ENCODE assay signal across 1 cellular context in the genomic region with DNA sequence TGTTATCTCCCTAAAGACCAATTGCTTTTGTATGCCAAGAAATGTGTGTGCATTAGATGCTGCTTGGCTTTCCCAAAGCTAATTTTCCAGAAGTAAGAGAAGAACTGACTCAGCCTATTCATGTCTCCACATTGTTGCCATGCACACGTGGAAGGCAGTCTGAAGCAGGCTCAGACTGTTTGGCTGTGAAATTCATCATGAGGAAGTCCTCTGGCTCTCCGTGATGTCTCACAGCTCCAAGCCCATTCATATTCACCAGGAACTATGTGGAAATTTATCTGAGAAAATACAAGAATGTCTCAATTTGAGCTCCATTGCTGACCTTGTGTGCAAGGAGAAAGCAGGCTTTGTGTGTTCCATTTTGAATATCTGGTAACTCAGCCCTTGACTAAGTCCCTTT.
TF ChIP-seq lines count a peak whose summit lies in the region.

No MANE protein-coding gene starts in this region.

TF ChIP-seq in GM23338, 12 proteins besides CTCF, POLR2A, EP300 and RAD21 (continued from another document):
- TF ChIP-seq, protein P1, sequence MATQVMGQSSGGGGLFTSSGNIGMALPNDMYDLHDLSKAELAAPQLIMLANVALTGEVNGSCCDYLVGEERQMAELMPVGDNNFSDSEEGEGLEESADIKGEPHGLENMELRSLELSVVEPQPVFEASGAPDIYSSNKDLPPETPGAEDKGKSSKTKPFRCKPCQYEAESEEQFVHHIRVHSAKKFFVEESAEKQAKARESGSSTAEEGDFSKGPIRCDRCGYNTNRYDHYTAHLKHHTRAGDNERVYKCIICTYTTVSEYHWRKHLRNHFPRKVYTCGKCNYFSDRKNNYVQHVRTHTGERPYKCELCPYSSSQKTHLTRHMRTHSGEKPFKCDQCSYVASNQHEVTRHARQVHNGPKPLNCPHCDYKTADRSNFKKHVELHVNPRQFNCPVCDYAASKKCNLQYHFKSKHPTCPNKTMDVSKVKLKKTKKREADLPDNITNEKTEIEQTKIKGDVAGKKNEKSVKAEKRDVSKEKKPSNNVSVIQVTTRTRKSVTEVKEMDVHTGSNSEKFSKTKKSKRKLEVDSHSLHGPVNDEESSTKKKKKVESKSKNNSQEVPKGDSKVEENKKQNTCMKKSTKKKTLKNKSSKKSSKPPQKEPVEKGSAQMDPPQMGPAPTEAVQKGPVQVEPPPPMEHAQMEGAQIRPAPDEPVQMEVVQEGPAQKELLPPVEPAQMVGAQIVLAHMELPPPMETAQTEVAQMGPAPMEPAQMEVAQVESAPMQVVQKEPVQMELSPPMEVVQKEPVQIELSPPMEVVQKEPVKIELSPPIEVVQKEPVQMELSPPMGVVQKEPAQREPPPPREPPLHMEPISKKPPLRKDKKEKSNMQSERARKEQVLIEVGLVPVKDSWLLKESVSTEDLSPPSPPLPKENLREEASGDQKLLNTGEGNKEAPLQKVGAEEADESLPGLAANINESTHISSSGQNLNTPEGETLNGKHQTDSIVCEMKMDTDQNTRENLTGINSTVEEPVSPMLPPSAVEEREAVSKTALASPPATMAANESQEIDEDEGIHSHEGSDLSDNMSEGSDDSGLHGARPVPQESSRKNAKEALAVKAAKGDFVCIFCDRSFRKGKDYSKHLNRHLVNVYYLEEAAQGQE (IDR thresholded peaks at IDR 0.05; ENCODE audit: unreplicated experiment) = no peak
- no peak for TF ChIP-seq ETS1 (IDR thresholded peaks at IDR 0.05)
- TF ChIP-seq EZH2 (IDR thresholded peaks at IDR 0.05; ENCODE audit: low read depth, unreplicated experiment) = no peak
